Comparison of ENCODE assay signal across 11 cellular contexts in the genomic region with DNA sequence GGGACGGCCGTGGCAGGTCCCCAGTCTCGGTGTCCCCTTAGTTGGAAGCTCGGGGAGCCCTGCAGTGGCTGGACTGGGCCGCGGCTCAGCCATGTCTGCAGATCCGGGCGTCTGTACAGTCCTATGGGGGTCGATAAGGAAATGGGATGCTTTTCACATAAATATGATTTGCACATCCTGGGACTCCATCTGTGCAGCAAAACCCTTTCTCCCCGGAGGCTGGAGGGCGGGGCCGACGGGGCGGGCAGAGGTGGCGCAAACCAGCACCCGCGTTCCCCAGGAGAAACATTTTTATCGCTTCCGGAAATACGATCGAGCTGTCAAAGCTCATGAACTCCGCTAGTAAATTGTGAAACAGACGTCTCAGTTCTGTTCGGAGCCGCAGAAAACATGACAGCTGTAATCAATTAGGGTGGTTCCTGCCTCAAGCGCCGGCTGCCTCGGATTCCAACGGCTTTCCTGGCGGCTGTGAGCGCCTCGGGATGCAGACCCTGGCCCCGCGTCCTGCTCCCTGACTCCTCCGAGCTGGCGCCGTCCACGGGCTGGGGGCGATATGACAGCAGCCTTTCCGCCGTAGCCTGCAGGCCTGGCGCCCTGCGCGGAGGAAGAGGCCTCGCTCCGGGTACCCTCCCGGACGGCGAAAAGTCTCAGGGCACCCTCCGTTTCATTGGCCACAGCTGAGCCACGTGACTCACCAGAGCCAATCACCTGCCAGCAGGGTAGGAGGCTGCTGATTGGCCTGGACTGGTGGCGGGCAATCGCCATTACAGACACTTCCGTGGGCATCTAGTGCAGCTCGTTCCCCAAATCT. TPM values are rescaled to one million over a fixed set of nuclear protein-coding genes. Genes with fewer than 3 reads are reported as not detected.
A peak's percentile ranks its signal among the peaks of the same experiment; 100 is the strongest.
DNase-seq lines count a peak whose midpoint lies in the region; ATAC-seq and TF ChIP-seq lines count a peak whose summit lies in the region.
"Had no signal": no experiment of that assay in that cellular context is flagged by ENCODE, and none has a peak within 500 bp of the region (broad histone marks: within the 10 kb centered on the region; RNA-seq: fewer than 3 reads in every experiment).

No MANE protein-coding gene starts in this region.

- CTCF ChIA-PET in Calu3 (lab: Charles Lee) = interaction anchor here (0.6 kb wide), 1 partner anchor 907 kb away, joined by 4 read pairs; no protein-coding TSS in a partner anchor

- no peak overlapping the region for H3K27ac Mint-ChIP-seq in activated T-cell treated with anti-CD3 and anti-CD28 coated beads, Interleukin-2, amount 50 U/mL, for 24 hours
- no peak overlapping the region for H3K27ac Mint-ChIP-seq in Calu3 (ENCODE audit: unreplicated experiment)
- H3K27ac Mint-ChIP-seq: immature natural killer cell had no signal

- TF ChIP-seq EP300 in gastroesophageal sphincter (IDR thresholded peaks at IDR 0.05) = no peak
- TF ChIP-seq EP300 in suprapubic skin (IDR thresholded peaks at IDR 0.05) = no peak

- TF ChIP-seq CTCF in gastroesophageal sphincter (IDR thresholded peaks at IDR 0.05) (no peak), suprapubic skin (IDR thresholded peaks at IDR 0.05) (no peak), Calu3 (IDR thresholded peaks at IDR 0.05; ENCODE audit: unreplicated experiment) (no peak), GM13976 (IDR thresholded peaks at IDR 0.05; ENCODE audit: borderline replicate concordance, control extremely low read depth, extremely low read depth, insufficient read depth, missing control alignments) (no peak)

- H3K4me1 Mint-ChIP-seq in activated T-cell treated with anti-CD3 and anti-CD28 coated beads, Interleukin-2, amount 50 U/mL, for 24 hours (ENCODE audit: low read depth) = no peaks in the 10 kb centered on the region
- H3K4me1 Mint-ChIP-seq in Calu3 (ENCODE audit: low read depth, unreplicated experiment) = no peaks in the 10 kb centered on the region
- H3K4me1 Mint-ChIP-seq: immature natural killer cell had no signal

- ATAC-seq in gastroesophageal sphincter (peak; percentile 58), HG02588 (IDR thresholded peaks at IDR 0.05; ENCODE audit: unreplicated experiment) (no peak)

- H3K27me3 ChIP-seq in gastroesophageal sphincter = peaks cover 31% of the 10 kb centered on the region
- H3K27me3 ChIP-seq in suprapubic skin = peaks cover 21% of the 10 kb centered on the region

- no peaks in the 10 kb centered on the region for H3K27me3 Mint-ChIP-seq in activated T-cell treated with anti-CD3 and anti-CD28 coated beads, Interleukin-2, amount 50 U/mL, for 24 hours
- peaks cover 87% of the 10 kb centered on the region for H3K27me3 Mint-ChIP-seq in Calu3 (ENCODE audit: unreplicated experiment)

- no peaks in the 10 kb centered on the region for H3K36me3 Mint-ChIP-seq in activated T-cell treated with anti-CD3 and anti-CD28 coated beads, Interleukin-2, amount 50 U/mL, for 24 hours (ENCODE audit: low read depth)
- H3K36me3 Mint-ChIP-seq in Calu3 (ENCODE audit: insufficient read depth, unreplicated experiment) = no peaks in the 10 kb centered on the region
- H3K36me3 Mint-ChIP-seq: immature natural killer cell had no signal

- H3K4me1 ChIP-seq in gastroesophageal sphincter = no peaks in the 10 kb centered on the region
- H3K4me1 ChIP-seq in suprapubic skin = no peaks in the 10 kb centered on the region

- in situ Hi-C loops in GM13976 (cut with MboI; ENCODE audit: low sequenced_read_pairs, unreplicated experiment) = no loop called here

- intact Hi-C loops in Calu3 (cut with micrococcal nuclease; ENCODE audit: unreplicated experiment) = no loop called here

- H3K27ac ChIP-seq in SK-N-MC = peak overlapping the region; percentile 97
- H3K27ac ChIP-seq in gastroesophageal sphincter = no peak overlapping the region
- no peak overlapping the region for H3K27ac ChIP-seq in suprapubic skin

- H3K9me3 ChIP-seq in SK-N-MC (ENCODE audit: low read depth, low read length) = peaks cover 3% of the 10 kb centered on the region; the same call in 1 of the 2 replicates
- no peaks in the 10 kb centered on the region for H3K9me3 ChIP-seq in gastroesophageal sphincter
- H3K9me3 ChIP-seq in suprapubic skin = no peaks in the 10 kb centered on the region

- DNase-seq in activated T-cell treated with anti-CD3 and anti-CD28 coated beads, Interleukin-2, amount 50 U/mL, for 24 hours = peak; percentile 28
- no peak for DNase-seq in activated T-cell treated with anti-CD3 and anti-CD28 coated beads, Interleukin-2, amount 50 U/mL, for 48 hours
- DNase-seq in SK-N-MC (ENCODE audit: low read depth, low spot score) (peak; percentile 97), suprapubic skin (ENCODE audit: low spot score in 2 of 2) (peak; percentile 76 to 87), Calu3 (no peak), GM13976 (ENCODE audit: low spot score) (no peak)
- DNase-seq: dermis blood vessel endothelial cell, NCI-H187 treated with DMSO at 0.1 percent for 48 hours had no signal

- 68 to 80% methylated on average over 3 to 27 of the region's 55 CpGs for WGBS in gastroesophageal sphincter (ENCODE audit: low coverage in 1 of 2), 2 donors
- 44% methylated on average over 38 of the region's 55 CpGs for WGBS in suprapubic skin

- H3K4me3 ChIP-seq in SK-N-MC = peak overlapping the region; percentile 73
- H3K4me3 ChIP-seq in gastroesophageal sphincter = no peak overlapping the region
- H3K4me3 ChIP-seq in suprapubic skin = peak overlapping the region; percentile 23

- no peaks in the 10 kb centered on the region for H3K9me3 Mint-ChIP-seq in activated T-cell treated with anti-CD3 and anti-CD28 coated beads, Interleukin-2, amount 50 U/mL, for 24 hours
- H3K9me3 Mint-ChIP-seq in Calu3 (ENCODE audit: low read depth, unreplicated experiment) = no peaks in the 10 kb centered on the region
- H3K9me3 Mint-ChIP-seq: immature natural killer cell had no signal

- no peak for TF ChIP-seq POLR2A in gastroesophageal sphincter (IDR thresholded peaks at IDR 0.05)
- no peak for TF ChIP-seq POLR2A in suprapubic skin (IDR thresholded peaks at IDR 0.05)

- H3K9ac ChIP-seq in SK-N-MC (ENCODE audit: insufficient read length) = no peak overlapping the region

- no peak overlapping the region for H3K4me3 Mint-ChIP-seq in activated T-cell treated with anti-CD3 and anti-CD28 coated beads, Interleukin-2, amount 50 U/mL, for 24 hours
- H3K4me3 Mint-ChIP-seq in Calu3 (ENCODE audit: low read depth, unreplicated experiment) = no peak overlapping the region

- H3K36me3 ChIP-seq in SK-N-MC (ENCODE audit: insufficient read depth, low read length) (no peaks in the 10 kb centered on the region), gastroesophageal sphincter (no peaks in the 10 kb centered on the region), suprapubic skin (no peaks in the 10 kb centered on the region)

- BruUV-seq in Calu3 (replicated peaks; lab: Mats Ljungman, UMichigan) = no TSS peak

RNA-seq across cellular contexts. Expression of gene DIO3, which starts 23.0 kb away (rescaled TPM):
- 1 to 10 TPM in 2 of 4 donors, under 1 TPM in 2; 0.52 to 2.6 (median 1.2) TPM for total RNA-seq in gastroesophageal sphincter
- under 1 TPM; 0.44 to 0.89 (median 0.82) TPM for total RNA-seq in suprapubic skin
- 1.7 and 2.3 TPM in 2 replicates for total RNA-seq in Calu3 (2022)
- total RNA-seq: dermis blood vessel endothelial cell had no signal

Comparison
In these comparisons a context has a peak if more than half of its experiments do, and no peak if none do; other contexts are left out.
1. DNase-seq: peak in activated T-cell treated with anti-CD3 and anti-CD28 coated beads, Interleukin-2, amount 50 U/mL, for 24 hours (single experiment), SK-N-MC (single experiment) and suprapubic skin (2 of 2); none in activated T-cell treated with anti-CD3 and anti-CD28 coated beads, Interleukin-2, amount 50 U/mL, for 48 hours (0 of 2), Calu3 (single experiment) and GM13976 (single experiment).
2. H3K4me3 ChIP-seq: peak in SK-N-MC (single experiment) and suprapubic skin (single experiment); none in gastroesophageal sphincter (0 of 2).